9 cellular contexts compared by ENCODE assay signal in the genomic region with DNA sequence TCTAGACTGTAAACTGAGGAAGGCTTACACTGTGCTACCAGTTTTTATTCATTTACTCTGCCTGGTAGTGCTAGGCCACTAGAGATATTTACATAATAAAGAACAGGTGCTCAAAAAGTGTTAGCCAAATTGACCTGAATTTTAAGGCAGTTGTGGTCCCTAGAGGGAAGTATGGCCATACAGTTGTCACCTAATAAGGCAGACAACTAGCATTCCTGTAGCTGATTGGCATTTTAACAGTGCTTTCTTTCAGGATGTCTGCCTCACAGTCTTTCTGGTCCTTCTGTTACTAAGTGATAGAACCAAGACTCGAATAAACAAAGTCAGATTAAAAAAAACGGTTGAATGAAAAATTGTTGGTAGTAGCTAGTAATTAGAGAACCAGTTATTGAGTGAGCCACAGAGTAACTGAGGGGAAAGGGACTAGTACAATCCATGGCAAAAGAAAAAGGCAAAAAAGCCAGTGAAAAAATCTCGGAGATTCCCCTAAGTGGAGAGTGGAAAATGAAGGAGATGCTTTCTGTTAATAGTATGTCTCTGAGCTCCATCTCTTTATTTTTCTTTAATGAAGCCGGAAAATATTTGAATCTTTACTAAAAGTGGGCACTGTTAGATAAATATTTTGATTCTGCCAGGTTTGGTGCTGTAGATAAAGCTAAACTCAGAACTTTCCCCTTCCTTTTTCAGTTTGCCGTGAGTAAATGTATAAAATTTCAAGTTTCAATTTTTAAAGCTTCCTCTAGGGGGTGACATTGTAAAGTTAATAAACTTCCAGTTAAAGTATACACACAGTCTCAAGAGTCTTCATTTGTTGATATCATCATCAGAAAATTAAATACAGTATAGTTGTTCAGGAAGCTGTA. TPM values are rescaled to one million over a fixed set of nuclear protein-coding genes. Genes with fewer than 3 reads are reported as not detected.
DNase-seq lines count a peak whose midpoint lies in the region; ATAC-seq and TF ChIP-seq lines count a peak whose summit lies in the region.
"Had no signal": no experiment of that assay in that cellular context is flagged by ENCODE, and none has a peak within 500 bp of the region (broad histone marks: within the 10 kb centered on the region; RNA-seq: fewer than 3 reads in every experiment).

No MANE protein-coding gene starts in this region.

- no peaks in the 10 kb centered on the region for H4K20me1 ChIP-seq in mammary epithelial cell (ENCODE audit: insufficient read depth, low read length)

- ATAC-seq in GM21423 (IDR thresholded peaks at IDR 0.05; ENCODE audit: unreplicated experiment) (peak; percentile 72), lung (ENCODE audit: insufficient read depth, low FRiP score) (peak; percentile 47), GM19035 (IDR thresholded peaks at IDR 0.05; ENCODE audit: unreplicated experiment) (no peak), GM21360 (IDR thresholded peaks at IDR 0.05; ENCODE audit: unreplicated experiment) (no peak)

- H3K9me3 ChIP-seq in mammary epithelial cell (replicated peaks; ENCODE audit: insufficient read depth, low read length) = no peaks in the 10 kb centered on the region
- no peaks in the 10 kb centered on the region for H3K9me3 ChIP-seq in lung (ENCODE audit: control insufficient read depth in 2 of 2, insufficient read depth in 1 of 2, low read length in 1 of 2)

- 52% methylated on average over 5 of the region's 5 CpGs for WGBS in mammary epithelial cell (ENCODE audit: low coverage, missing lambda C conversion rate)
- whole genome bisulfite sequencing in lung, 2 donors = 37 to 42% methylated on average over 5 of the region's 5 CpGs

- no peak overlapping the region for H2AFZ ChIP-seq in mammary epithelial cell (ENCODE audit: low read depth, low read length)

- dilution Hi-C loops in mammary epithelial cell (cut with HindIII; ENCODE audit: low sequenced_read_pairs) = loop anchor here (10.0 kb wide), 1 partner anchor 239 kb away; no protein-coding TSS in a partner anchor

- no peak overlapping the region for H3K9ac ChIP-seq in mammary epithelial cell (ENCODE audit: insufficient read depth, low read length)

- no peak overlapping the region for H3K27ac ChIP-seq in mammary epithelial cell (ENCODE audit: insufficient read depth, low read depth, low read length)
- no peak overlapping the region for H3K27ac ChIP-seq in lung (ENCODE audit: low read depth in 1 of 2, low read length in 1 of 2)

- no peaks in the 10 kb centered on the region for H3K27me3 ChIP-seq in mammary epithelial cell (ENCODE audit: insufficient read depth, low read length)
- H3K27me3 ChIP-seq in lung (ENCODE audit: control insufficient read depth, insufficient read depth) = no peaks in the 10 kb centered on the region

- peaks cover 1% of the 10 kb centered on the region for H3K36me3 ChIP-seq in mammary epithelial cell (ENCODE audit: insufficient read depth, low read length)
- H3K36me3 ChIP-seq in lung (ENCODE audit: control insufficient read depth in 2 of 2, insufficient read depth in 2 of 2, low read length in 2 of 2) = no peaks in the 10 kb centered on the region

- no TSS peak for BruUV-seq in mammary epithelial cell (replicated peaks; lab: Mats Ljungman, UMichigan)

- H3K4me3 ChIP-seq in mammary epithelial cell (replicated peaks in 1 of 3; ENCODE audit: insufficient read depth in 1 of 3, low read depth in 2 of 3, low read length in 3 of 3) (peak overlapping the region in 1 of 3 experiments; percentile 13), lung (no peak overlapping the region)

- peak; percentile 26 for DNase-seq in COLO829 (ENCODE audit: low spot score)
- peak; percentile 4 for DNase-seq in NCI-H1048 (lab: John Stamatoyannopoulos, UW)
- no peak for DNase-seq in mammary epithelial cell
- no peak for DNase-seq in lung (ENCODE audit: low spot score)
- no peak for DNase-seq in mesenteric fat pad (ENCODE audit: low spot score)

- TF ChIP-seq CTCF in mammary epithelial cell (conservative IDR thresholded peaks at IDR 0.05 in 1 of 2, IDR thresholded peaks at IDR 0.05 in 1 of 2; ENCODE audit: extremely low read depth in 1 of 2, insufficient read depth in 1 of 2, low read depth in 1 of 2, low read length in 2 of 2) (peak; percentile 39 to 43), lung (IDR thresholded peaks at IDR 0.05; ENCODE audit: control extremely low read depth, extremely low read depth) (no peak)

- in situ Hi-C loops in mammary epithelial cell (cut with MboI; ENCODE audit: low sequenced_read_pairs in 2 of 2) = no loop called here

- H3K4me2 ChIP-seq in mammary epithelial cell (ENCODE audit: insufficient read depth, low read depth, low read length) = peak overlapping the region; percentile 53

- H3K4me1 ChIP-seq in mammary epithelial cell (ENCODE audit: insufficient read depth, low read length) = no peaks in the 10 kb centered on the region
- H3K4me1 ChIP-seq in lung (ENCODE audit: control insufficient read depth in 2 of 2, insufficient read depth in 2 of 2, low read length in 2 of 2) = peaks cover 0 to 2% of the 10 kb centered on the region in 2 donors

- intact Hi-C loops in mammary epithelial cell (cut with micrococcal nuclease) = no loop called here

- peaks cover 91% of the 10 kb centered on the region for H3K79me2 ChIP-seq in mammary epithelial cell (ENCODE audit: insufficient read depth, low read length)

- CTCF ChIA-PET in mammary epithelial cell (lab: Charles Lee; ENCODE audit: low non-redundant PET) = interaction anchor here (0.6 to 0.7 kb wide), 6 partner anchors 10 to 319 kb away, joined by 3 to 5 read pairs (median 3); no protein-coding TSS in a partner anchor

RNA-seq across cellular contexts. Expression of gene VTA1, which starts 9.1 kb away (rescaled TPM):
- 10 to 100 TPM; 52.8 to 96.7 TPM for total RNA-seq in mammary epithelial cell
- 71.7 TPM for polyA plus RNA-seq in mammary epithelial cell
- polyA minus RNA-seq in mammary epithelial cell = 77.7 TPM
- total RNA-seq in lung = 10 to 100 TPM; 27.3 to 61.9 TPM
- polyA plus RNA-seq in lung = 10 to 100 TPM; 15.2 to 31.3 TPM
- 33.4 TPM for total RNA-seq in mesenteric fat pad

RNA-seq across cellular contexts. Expression of gene NMBR, which starts 9.2 kb away (rescaled TPM):
- total RNA-seq in mammary epithelial cell = not detected
- 0.03 TPM for polyA plus RNA-seq in mammary epithelial cell
- polyA minus RNA-seq in mammary epithelial cell = not detected
- under 1 TPM; 0.18 to 0.23 TPM for total RNA-seq in lung
- polyA plus RNA-seq in lung = under 1 TPM in 1 of 2 donors, not detected in 1; 0.05 TPM
- total RNA-seq in mesenteric fat pad = not detected
- total RNA-seq: skeletal muscle tissue had no signal

RNA-seq across cellular contexts. Expression of gene GJE1, which starts 23.4 kb away (rescaled TPM):
- not detected for total RNA-seq in mammary epithelial cell
- not detected for polyA plus RNA-seq in mammary epithelial cell
- not detected for polyA minus RNA-seq in mammary epithelial cell
- not detected for total RNA-seq in lung
- not detected for polyA plus RNA-seq in lung
- not detected for total RNA-seq in mesenteric fat pad
- total RNA-seq: skeletal muscle tissue had no signal

Comparison
In these comparisons a context has a peak if more than half of its experiments do, and no peak if none do; other contexts are left out.
1. DNase-seq: peak in COLO829 (single experiment) and NCI-H1048 (single experiment); none in mammary epithelial cell (single experiment), lung (single experiment) and mesenteric fat pad (single experiment).
2. ATAC-seq: peak in GM21423 (single experiment) and lung (single experiment); none in GM19035 (single experiment) and GM21360 (single experiment).